Comparison of ENCODE assay signal across 9 cellular contexts in genomic region chr17:55930291-55930809, GRCh38.
"Had no signal": no experiment of that assay in that cellular context is flagged by ENCODE, and none has a peak within 500 bp of the region (broad histone marks: within the 10 kb centered on the region; RNA-seq: fewer than 3 reads in every experiment).

No MANE protein-coding gene starts in this region.

- H3K36me3 ChIP-seq: HAP-1 had no signal

- H3K27ac ChIP-seq: GM23248 had no signal

- ATAC-seq: HCT116, K562 had no signal

- H3K9me3 ChIP-seq: HAP-1 had no signal

- H3K4me1 ChIP-seq: HAP-1 had no signal

- H3K4me3 ChIP-seq: GM23248, HAP-1, K562 had no signal

- H3K9ac ChIP-seq: GM23248 had no signal

- DNase-seq: GM23248, GOT3, H7, HFFc6, IMR-90, KG1 had no signal

- H2AFZ ChIP-seq: GM23248 had no signal
